Comparison of ENCODE assay signal across 16 cellular contexts in genomic region chr4:32435320-32435719, GRCh38.
DNase-seq lines count a peak whose midpoint lies in the region; ATAC-seq and TF ChIP-seq lines count a peak whose summit lies in the region.
"Had no signal": no experiment of that assay in that cellular context is flagged by ENCODE, and none has a peak within 500 bp of the region (broad histone marks: within the 10 kb centered on the region; RNA-seq: fewer than 3 reads in every experiment).

No MANE protein-coding gene starts in this region.

- H3K4me3 ChIP-seq in SU-DHL-6 (ENCODE audit: insufficient read depth, low read length, poor library complexity, severe bottlenecking): no peak overlapping the region
- H3K4me3 ChIP-seq: HAP-1 had no signal

- H3K9me2 ChIP-seq in SU-DHL-6 (replicated peaks; ENCODE audit: insufficient read depth, low read length): no peaks in the 10 kb centered on the region

- H3K4me2 ChIP-seq in SU-DHL-6 (ENCODE audit: low read depth, low read length, poor library complexity, severe bottlenecking): no peak overlapping the region

- H3K9ac ChIP-seq in SU-DHL-6 (ENCODE audit: low read length): no peak overlapping the region

- H3K79me2 ChIP-seq in SU-DHL-6 (ENCODE audit: insufficient read depth, low read length): no peaks in the 10 kb centered on the region

- H4K20me1 ChIP-seq in SU-DHL-6 (ENCODE audit: low read depth, low read length): no peaks in the 10 kb centered on the region

- DNase-seq in NCI-H82 (lab: John Stamatoyannopoulos, UW): peak; percentile 5
- DNase-seq in NCI-H82 treated with DMSO at 0.1 percent for 48 hours (lab: John Stamatoyannopoulos, UW; ENCODE audit: unreplicated experiment): no peak
- DNase-seq in NCI-H524 (lab: John Stamatoyannopoulos, UW): peak; percentile 38 to 92
- no peak for DNase-seq in hippocampal formation (lab: John Stamatoyannopoulos, UW)
- DNase-seq: C1 segment of cervical spinal cord; Calu3; CD4-positive, alpha-beta memory T cell; COR-L47; DMS53; DMS79 treated with DMSO at 0.1 percent for 48 hours; GF-D8; GOT3; HFFc6 had no signal

- peaks cover 6% of the 10 kb centered on the region; the same call in 1 of the 2 replicates for H3K9me3 ChIP-seq in SU-DHL-6 (ENCODE audit: insufficient read depth, low read length)
- H3K9me3 ChIP-seq: HAP-1 had no signal

- ATAC-seq in HG03280 (IDR thresholded peaks at IDR 0.05; ENCODE audit: unreplicated experiment): no peak

- H3K36me3 ChIP-seq in SU-DHL-6 (ENCODE audit: low read length): 0 out of 2 replicates have a peak, but pooled peaks cover 4% of the 10 kb centered on the region
- H3K36me3 ChIP-seq: HAP-1 had no signal

- peak overlapping the region; percentile 74 for H2AFZ ChIP-seq in SU-DHL-6 (ENCODE audit: low read depth, low read length, severe bottlenecking)

- no peak overlapping the region for H3K27ac ChIP-seq in SU-DHL-6 (ENCODE audit: low read depth, low read length)

- H3K27me3 ChIP-seq in SU-DHL-6 (ENCODE audit: low read length): no peaks in the 10 kb centered on the region

- no peaks in the 10 kb centered on the region for H3F3A ChIP-seq in SU-DHL-6 (ENCODE audit: insufficient read depth)

- TF ChIP-seq CTCF in SU-DHL-6 (IDR thresholded peaks at IDR 0.05; ENCODE audit: insufficient read depth, low read length, poor library complexity, severe bottlenecking): no peak

Comparison
In these comparisons a context has a peak if more than half of its experiments do, and no peak if none do; other contexts are left out.
1. DNase-seq: peak in NCI-H82 (single experiment) and NCI-H524 (2 of 2); none in NCI-H82 treated with DMSO at 0.1 percent for 48 hours (single experiment) and hippocampal formation (0 of 2).